Comparison of ENCODE assay signal across 12 cellular contexts in genomic region chr1:41861509-41862410, GRCh38. TPM values are rescaled to one million over a fixed set of nuclear protein-coding genes. Genes with fewer than 3 reads are reported as not detected.
DNase-seq lines count a peak whose midpoint lies in the region; ATAC-seq, FAIRE-seq and TF ChIP-seq lines count a peak whose summit lies in the region.
"Had no signal": no experiment of that assay in that cellular context is flagged by ENCODE, and none has a peak within 500 bp of the region (broad histone marks: within the 10 kb centered on the region; RNA-seq: fewer than 3 reads in every experiment).

No MANE protein-coding gene starts in this region.

- no peak overlapping the region for H2AFZ ChIP-seq in astrocyte (ENCODE audit: low read depth, low read length)

- TF ChIP-seq CTCF in astrocyte (IDR thresholded peaks at IDR 0.05; ENCODE audit: insufficient read depth, low read depth, low read length) (no peak), neural crest cell (conservative IDR thresholded peaks at IDR 0.05) (no peak), GM13977 (IDR thresholded peaks at IDR 0.05; ENCODE audit: extremely low read depth, insufficient read depth, missing control alignments) (no peak), D721Med (IDR thresholded peaks at IDR 0.05; ENCODE audit: insufficient read depth, missing control alignments) (no peak)

- H3K27me3 Mint-ChIP-seq in astrocyte (ENCODE audit: low read depth, unreplicated experiment) (no peaks in the 10 kb centered on the region), neural crest cell (ENCODE audit: low read depth) (peaks cover 6% of the 10 kb centered on the region)
- H3K27me3 Mint-ChIP-seq: naive thymus-derived CD4-positive, alpha-beta T cell had no signal

- DNase-seq in NCI-H82 (lab: John Stamatoyannopoulos, UW) (peak; percentile 36), NCI-H82 treated with DMSO at 0.1 percent for 48 hours (lab: John Stamatoyannopoulos, UW; ENCODE audit: unreplicated experiment) (no peak), MV-4-11 (lab: John Stamatoyannopoulos, UW) (peak; percentile 34), astrocyte (ENCODE audit: low read depth) (peak; percentile 42), neural crest cell (ENCODE audit: low read depth, low spot score) (no peak), GM13977 (ENCODE audit: low spot score) (no peak), D721Med (ENCODE audit: insufficient read length, low spot score) (no peak)
- DNase-seq: NCI-H1105; stimulated activated naive CD4-positive, alpha-beta T cell treated with Interleukin-2 at 50 U/mL for 16 hours had no signal

- peak overlapping the region; percentile 34 for H3K4me3 ChIP-seq in astrocyte (ENCODE audit: insufficient read depth, low read depth, low read length)

- peak overlapping the region; percentile 81 for H3K4me2 ChIP-seq in astrocyte (ENCODE audit: low read length)

- H3K36me3 Mint-ChIP-seq in astrocyte (ENCODE audit: low read depth, unreplicated experiment) = peaks cover 2% of the 10 kb centered on the region
- H3K36me3 Mint-ChIP-seq in neural crest cell (ENCODE audit: low read depth) = no peaks in the 10 kb centered on the region
- H3K36me3 Mint-ChIP-seq: WTC11 had no signal

- no peaks in the 10 kb centered on the region for H3K36me3 ChIP-seq in astrocyte (ENCODE audit: insufficient read depth, low read length)

- H3K27ac Mint-ChIP-seq in astrocyte (ENCODE audit: unreplicated experiment) (peak overlapping the region; percentile 94), neural crest cell (ENCODE audit: unreplicated experiment) (peak overlapping the region; percentile 36)
- H3K27ac Mint-ChIP-seq: WTC11 had no signal

- H4K20me1 ChIP-seq in astrocyte (ENCODE audit: insufficient read depth, low read length) = no peaks in the 10 kb centered on the region

- H3K9me3 Mint-ChIP-seq in astrocyte (ENCODE audit: unreplicated experiment) = no peaks in the 10 kb centered on the region
- no peaks in the 10 kb centered on the region for H3K9me3 Mint-ChIP-seq in neural crest cell
- H3K9me3 Mint-ChIP-seq: WTC11 had no signal

- peak overlapping the region; percentile 96 for H3K27ac ChIP-seq in astrocyte (ENCODE audit: low read depth, low read length)

- peak overlapping the region; percentile 83 for H3K9ac ChIP-seq in astrocyte (ENCODE audit: low read length)

- peaks cover 55% of the 10 kb centered on the region for H3K4me1 ChIP-seq in astrocyte (ENCODE audit: insufficient read depth, low read length)

- peak; percentile 63 for FAIRE-seq in astrocyte (lab: Jason Lieb, UNC)
- FAIRE-seq in D721Med (lab: Jason Lieb, UNC) = no peak

- no peaks in the 10 kb centered on the region for H3K9me3 ChIP-seq in astrocyte (ENCODE audit: insufficient read depth, low read depth, low read length)

- ATAC-seq in GM19035 (IDR thresholded peaks at IDR 0.05; ENCODE audit: unreplicated experiment) = no peak
- ATAC-seq: WTC11 had no signal

- H3K4me3 Mint-ChIP-seq in astrocyte (ENCODE audit: unreplicated experiment) (peak overlapping the region; percentile 67), neural crest cell (no peak overlapping the region)
- H3K4me3 Mint-ChIP-seq: WTC11 had no signal

- H3K79me2 ChIP-seq in astrocyte (ENCODE audit: insufficient read depth, low read length) = peaks cover 24% of the 10 kb centered on the region

- no peaks in the 10 kb centered on the region for H3K27me3 ChIP-seq in astrocyte (ENCODE audit: insufficient read depth, low read length)

- H3K4me1 Mint-ChIP-seq in astrocyte (ENCODE audit: low read depth, unreplicated experiment) (peaks cover 61% of the 10 kb centered on the region), neural crest cell (peaks cover 34% of the 10 kb centered on the region)

- in situ Hi-C loops in GM13977 (cut with MboI; ENCODE audit: low pct_unique_long_range_greater_than_20kb, low sequenced_read_pairs, unreplicated experiment) = no loop called here

RNA-seq across cellular contexts. Expression of gene HIVEP3, which starts 57.0 kb away (rescaled TPM):
- total RNA-seq in astrocyte (8.9 and 9.4 TPM in 2 replicates), neural crest cell (1.2 and 1.5 TPM in 2 replicates)

Comparison
In these comparisons a context has a peak if more than half of its experiments do, and no peak if none do; other contexts are left out.
1. DNase-seq: peak in NCI-H82 (single experiment), MV-4-11 (single experiment) and astrocyte (single experiment); none in NCI-H82 treated with DMSO at 0.1 percent for 48 hours (single experiment), neural crest cell (single experiment), GM13977 (single experiment) and D721Med (single experiment).